Comparison of ENCODE assay signal across 2 cellular contexts in the genomic region with DNA sequence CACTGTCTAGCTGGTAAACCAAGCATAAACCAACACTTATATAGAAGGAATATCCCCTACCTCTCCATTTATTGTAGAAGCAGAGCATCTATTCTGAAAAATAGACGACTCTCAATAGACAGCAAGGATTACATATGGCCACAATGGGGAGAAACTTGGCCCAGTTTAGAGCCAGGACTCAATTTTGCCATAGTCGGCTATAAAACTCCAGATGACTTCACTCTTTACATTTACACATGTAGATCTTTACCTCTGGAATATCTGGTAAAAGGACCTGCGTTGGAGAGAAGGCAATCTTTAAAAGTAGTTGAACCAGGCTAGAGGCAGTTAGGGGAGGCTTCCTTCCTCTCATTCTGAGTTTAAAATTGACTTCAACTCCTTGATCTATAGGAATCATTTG.
TF ChIP-seq lines count a peak whose summit lies in the region.

No MANE protein-coding gene starts in this region.

TF ChIP-seq in WTC11, 78 proteins besides CTCF, POLR2A, EP300 and RAD21 (continued from another document):
- TF ChIP-seq, protein P1, sequence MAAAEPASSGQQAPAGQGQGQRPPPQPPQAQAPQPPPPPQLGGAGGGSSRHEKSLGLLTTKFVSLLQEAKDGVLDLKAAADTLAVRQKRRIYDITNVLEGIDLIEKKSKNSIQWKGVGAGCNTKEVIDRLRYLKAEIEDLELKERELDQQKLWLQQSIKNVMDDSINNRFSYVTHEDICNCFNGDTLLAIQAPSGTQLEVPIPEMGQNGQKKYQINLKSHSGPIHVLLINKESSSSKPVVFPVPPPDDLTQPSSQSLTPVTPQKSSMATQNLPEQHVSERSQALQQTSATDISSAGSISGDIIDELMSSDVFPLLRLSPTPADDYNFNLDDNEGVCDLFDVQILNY (CRISPR knock-in tag; IDR thresholded peaks at IDR 0.05): no peak
- TF ChIP-seq KAT7 (CRISPR knock-in tag; IDR thresholded peaks at IDR 0.05; ENCODE audit: borderline replicate concordance) (no peak), NFE2L1 (CRISPR knock-in tag; IDR thresholded peaks at IDR 0.05) (no peak), MXD4 (CRISPR knock-in tag; IDR thresholded peaks at IDR 0.05; ENCODE audit: borderline replicate concordance) (no peak), ATF1 (CRISPR knock-in tag; IDR thresholded peaks at IDR 0.05) (no peak), ZNF396 (CRISPR knock-in tag; IDR thresholded peaks at IDR 0.05; ENCODE audit: borderline replicate concordance) (no peak), ERG (CRISPR knock-in tag; IDR thresholded peaks at IDR 0.05) (no peak), IRF2 (CRISPR knock-in tag; IDR thresholded peaks at IDR 0.05; ENCODE audit: borderline replicate concordance, low read depth) (no peak), CREB1 (CRISPR knock-in tag; IDR thresholded peaks at IDR 0.05) (no peak)
- TF ChIP-seq, protein P2, sequence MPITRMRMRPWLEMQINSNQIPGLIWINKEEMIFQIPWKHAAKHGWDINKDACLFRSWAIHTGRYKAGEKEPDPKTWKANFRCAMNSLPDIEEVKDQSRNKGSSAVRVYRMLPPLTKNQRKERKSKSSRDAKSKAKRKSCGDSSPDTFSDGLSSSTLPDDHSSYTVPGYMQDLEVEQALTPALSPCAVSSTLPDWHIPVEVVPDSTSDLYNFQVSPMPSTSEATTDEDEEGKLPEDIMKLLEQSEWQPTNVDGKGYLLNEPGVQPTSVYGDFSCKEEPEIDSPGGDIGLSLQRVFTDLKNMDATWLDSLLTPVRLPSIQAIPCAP (CRISPR knock-in tag; IDR thresholded peaks at IDR 0.05): no peak
- TF ChIP-seq, protein P3, sequence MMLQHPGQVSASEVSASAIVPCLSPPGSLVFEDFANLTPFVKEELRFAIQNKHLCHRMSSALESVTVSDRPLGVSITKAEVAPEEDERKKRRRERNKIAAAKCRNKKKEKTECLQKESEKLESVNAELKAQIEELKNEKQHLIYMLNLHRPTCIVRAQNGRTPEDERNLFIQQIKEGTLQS (CRISPR knock-in tag; conservative IDR thresholded peaks at IDR 0.05): no peak
- TF ChIP-seq, protein P4, sequence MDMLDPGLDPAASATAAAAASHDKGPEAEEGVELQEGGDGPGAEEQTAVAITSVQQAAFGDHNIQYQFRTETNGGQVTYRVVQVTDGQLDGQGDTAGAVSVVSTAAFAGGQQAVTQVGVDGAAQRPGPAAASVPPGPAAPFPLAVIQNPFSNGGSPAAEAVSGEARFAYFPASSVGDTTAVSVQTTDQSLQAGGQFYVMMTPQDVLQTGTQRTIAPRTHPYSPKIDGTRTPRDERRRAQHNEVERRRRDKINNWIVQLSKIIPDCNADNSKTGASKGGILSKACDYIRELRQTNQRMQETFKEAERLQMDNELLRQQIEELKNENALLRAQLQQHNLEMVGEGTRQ (CRISPR knock-in tag; IDR thresholded peaks at IDR 0.05): no peak
- TF ChIP-seq, protein P5, sequence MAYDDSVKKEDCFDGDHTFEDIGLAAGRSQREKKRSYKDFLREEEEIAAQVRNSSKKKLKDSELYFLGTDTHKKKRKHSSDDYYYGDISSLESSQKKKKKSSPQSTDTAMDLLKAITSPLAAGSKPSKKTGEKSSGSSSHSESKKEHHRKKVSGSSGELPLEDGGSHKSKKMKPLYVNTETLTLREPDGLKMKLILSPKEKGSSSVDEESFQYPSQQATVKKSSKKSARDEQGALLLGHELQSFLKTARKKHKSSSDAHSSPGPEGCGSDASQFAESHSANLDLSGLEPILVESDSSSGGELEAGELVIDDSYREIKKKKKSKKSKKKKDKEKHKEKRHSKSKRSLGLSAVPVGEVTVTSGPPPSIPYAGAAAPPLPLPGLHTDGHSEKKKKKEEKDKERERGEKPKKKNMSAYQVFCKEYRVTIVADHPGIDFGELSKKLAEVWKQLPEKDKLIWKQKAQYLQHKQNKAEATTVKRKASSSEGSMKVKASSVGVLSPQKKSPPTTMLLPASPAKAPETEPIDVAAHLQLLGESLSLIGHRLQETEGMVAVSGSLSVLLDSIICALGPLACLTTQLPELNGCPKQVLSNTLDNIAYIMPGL (CRISPR knock-in tag; IDR thresholded peaks at IDR 0.05): no peak

TF ChIP-seq in HepG2, 621 proteins besides CTCF, POLR2A, EP300 and RAD21 (continued from another document):
- TF ChIP-seq HMGXB3 (CRISPR knock-in tag; IDR thresholded peaks at IDR 0.05; ENCODE audit: borderline replicate concordance) (no peak), HMG20A (CRISPR knock-in tag; IDR thresholded peaks at IDR 0.05; ENCODE audit: borderline replicate concordance) (no peak)
TF ChIP-seq in HepG2: peak in this region for 0.
